ENCODE assay signal across 17 cellular contexts in the genomic region with DNA sequence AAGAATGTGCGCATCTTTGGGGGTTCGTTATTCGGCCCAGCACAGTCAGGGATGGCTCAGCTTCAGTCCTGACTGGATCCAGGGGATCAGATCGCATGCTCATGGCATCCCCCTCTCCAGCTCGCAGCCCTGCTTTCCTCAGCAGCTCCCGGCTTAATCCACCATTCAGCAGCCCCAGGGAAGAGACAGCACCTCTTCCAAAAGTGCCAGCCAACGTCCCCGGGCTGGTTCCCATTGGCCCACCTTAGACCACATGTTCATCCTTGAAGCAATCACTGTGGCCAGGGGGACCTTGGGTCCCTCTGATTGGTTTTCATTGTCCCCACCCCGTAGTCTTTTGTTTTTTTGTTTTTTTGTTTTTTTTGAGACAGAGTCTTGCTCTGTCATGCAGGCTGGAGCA.
DNase-seq lines count a peak whose midpoint lies in the region; ATAC-seq, FAIRE-seq and TF ChIP-seq lines count a peak whose summit lies in the region.
"Had no signal": no experiment of that assay in that cellular context is flagged by ENCODE, and none has a peak within 500 bp of the region (broad histone marks: within the 10 kb centered on the region; RNA-seq: fewer than 3 reads in every experiment).

No MANE protein-coding gene starts in this region.

- H4K5ac ChIP-seq in mesendoderm (ENCODE audit: low read length): no peak overlapping the region

- no peak overlapping the region for H2AK5ac ChIP-seq in mesendoderm (ENCODE audit: low read length)

- intact Hi-C loops in K562 (cut with micrococcal nuclease): no loop called here
- intact Hi-C loops in upper lobe of right lung (cut with DNase I): no loop called here

- no peak overlapping the region for H2BK120ac ChIP-seq in mesendoderm (ENCODE audit: low read depth, low read length)

- no peak for TF ChIP-seq RAD21 in K562 (CRISPR knock-in tag; conservative IDR thresholded peaks at IDR 0.05 in 1 of 2, IDR thresholded peaks at IDR 0.05 in 1 of 2)

- no peak overlapping the region for H3K27ac Mint-ChIP-seq in mesothelial cell of epicardium
- H3K27ac Mint-ChIP-seq: B cell; CD8-positive, alpha-beta T cell; HFFc6 had no signal

- peaks cover 0 to 4% of the 10 kb centered on the region in 2 experiments; a peak in 1 of 5 replicates for H3K4me1 ChIP-seq in K562 (replicated peaks in 1 of 2; ENCODE audit: control insufficient read depth in 2 of 2, insufficient read depth in 2 of 2, low read length in 2 of 2)
- no peaks in the 10 kb centered on the region for H3K4me1 ChIP-seq in mesendoderm (ENCODE audit: control insufficient read depth, low read depth, low read length)
- no peaks in the 10 kb centered on the region for H3K4me1 ChIP-seq in upper lobe of right lung
- H3K4me1 ChIP-seq: BLaER1 treated with 17β-estradiol and CSF1 and Interleukin-3, amounts not matched to agents 10 nM and 100 nM had no signal

- TF ChIP-seq CTCF in K562 (IDR thresholded peaks at IDR 0.05 in 2 of 3, conservative IDR thresholded peaks at IDR 0.05 in 1 of 3; ENCODE audit: insufficient read depth in 2 of 3, low read depth in 1 of 3, low read length in 3 of 3) (no peak), upper lobe of right lung (IDR thresholded peaks at IDR 0.05) (no peak), mesothelial cell of epicardium (IDR thresholded peaks at IDR 0.05; ENCODE audit: unreplicated experiment) (no peak)

- H3K79me1 ChIP-seq in mesendoderm (ENCODE audit: low read length): no peaks in the 10 kb centered on the region

- H3K9me3 ChIP-seq in K562 (replicated peaks; ENCODE audit: control insufficient read depth, insufficient read depth, low read depth, low read length) (no peaks in the 10 kb centered on the region), upper lobe of right lung (no peaks in the 10 kb centered on the region)

- H3K4ac ChIP-seq in mesendoderm (ENCODE audit: low read depth, low read length): no peak overlapping the region

- no peak for TF ChIP-seq POLR2A in K562 (conservative IDR thresholded peaks at IDR 0.05)

- BruUV-seq in K562 (replicated peaks; lab: Mats Ljungman, UMichigan): no TSS peak

- CTCF ChIA-PET in K562 (lab: Yijun Ruan, JAX; ENCODE audit: low intra/inter-chr PET ratio): no interaction called here

- H3K79me2 ChIP-seq in K562 (ENCODE audit: control insufficient read depth, insufficient read depth, low read length): no peaks in the 10 kb centered on the region
- H3K79me2 ChIP-seq in mesendoderm (ENCODE audit: control insufficient read depth, insufficient read depth, low read length): no peaks in the 10 kb centered on the region

- no peak overlapping the region for H2BK15ac ChIP-seq in mesendoderm (replicated peaks; ENCODE audit: low read depth)

- H3K4me1 Mint-ChIP-seq in mesothelial cell of epicardium: no peaks in the 10 kb centered on the region
- H3K4me1 Mint-ChIP-seq: B cell had no signal

- peaks cover 3% of the 10 kb centered on the region for H3K9me3 Mint-ChIP-seq in mesothelial cell of epicardium
- H3K9me3 Mint-ChIP-seq: CD8-positive, alpha-beta T cell; HFFc6 had no signal

- no peak overlapping the region for H4K8ac ChIP-seq in mesendoderm (ENCODE audit: low read depth, low read length)

- peak; percentile 48 for DNase-seq in H7
- no peak for DNase-seq in K562 (ENCODE audit: extremely low read depth in 1 of 4, low spot score in 3 of 4)
- DNase-seq in mesendoderm: peak; percentile 36
- peak; percentile 29 for DNase-seq in upper lobe of right lung
- DNase-seq in NCI-H2227 treated with DMSO at 0.1 percent for 48 hours (lab: John Stamatoyannopoulos, UW): no peak
- DNase-seq in SKM-1 (lab: John Stamatoyannopoulos, UW; ENCODE audit: unreplicated experiment): no peak
- no peak for DNase-seq in mesothelial cell of epicardium (ENCODE audit: low spot score in 2 of 2, unreplicated experiment in 2 of 2)
- DNase-seq: Calu3; CD8-positive, alpha-beta T cell; DMS79 treated with DMSO at 0.1 percent for 48 hours; HFFc6; IMR-90 had no signal

- H3K27me3 Mint-ChIP-seq in mesothelial cell of epicardium (ENCODE audit: low read depth): no peaks in the 10 kb centered on the region

- H3K4me2 ChIP-seq in K562 (ENCODE audit: insufficient read depth, low read length) (no peak overlapping the region), mesendoderm (ENCODE audit: low read length) (no peak overlapping the region)
- H3K4me2 ChIP-seq: BLaER1 treated with 17β-estradiol and CSF1 and Interleukin-3, amounts not matched to agents 10 nM and 100 nM had no signal

- H3K27me3 ChIP-seq in H7 (ENCODE audit: control insufficient read depth, insufficient read depth, low read length) (no peaks in the 10 kb centered on the region), K562 (ENCODE audit: control insufficient read depth in 2 of 2, insufficient read depth in 2 of 2, low read length in 2 of 2) (peaks cover 36 to 54% of the 10 kb centered on the region in 2 experiments), mesendoderm (ENCODE audit: insufficient read depth, low read length, poor library complexity) (no peaks in the 10 kb centered on the region), upper lobe of right lung (no peaks in the 10 kb centered on the region)
- H3K27me3 ChIP-seq: BLaER1 treated with 17β-estradiol and CSF1 and Interleukin-3, amounts not matched to agents 10 nM and 100 nM had no signal

- H3K18ac ChIP-seq in mesendoderm (ENCODE audit: low read length): no peak overlapping the region

- H3K36me3 ChIP-seq in H7 (replicated peaks; ENCODE audit: control insufficient read depth, insufficient read depth, low read length): no peaks in the 10 kb centered on the region
- no peaks in the 10 kb centered on the region for H3K36me3 ChIP-seq in K562 (ENCODE audit: control insufficient read depth, insufficient read depth, low read length)
- no peaks in the 10 kb centered on the region for H3K36me3 ChIP-seq in mesendoderm (ENCODE audit: control insufficient read depth, insufficient read depth, low read length)
- H3K36me3 ChIP-seq in upper lobe of right lung: no peaks in the 10 kb centered on the region
- H3K36me3 ChIP-seq: BLaER1 treated with 17β-estradiol and CSF1 and Interleukin-3, amounts not matched to agents 10 nM and 100 nM had no signal

- POLR2A ChIA-PET in K562 (lab: Yijun Ruan, JAX): no interaction called here

- no peak overlapping the region for H3K9ac ChIP-seq in K562 (ENCODE audit: insufficient read depth in 1 of 2, low read depth in 2 of 2, low read length in 2 of 2)
- no peak overlapping the region for H3K9ac ChIP-seq in mesendoderm (ENCODE audit: low read length)
- H3K9ac ChIP-seq: BLaER1 treated with 17β-estradiol and CSF1 and Interleukin-3, amounts not matched to agents 10 nM and 100 nM had no signal

- no peak overlapping the region for H2BK5ac ChIP-seq in mesendoderm (ENCODE audit: low read length)

- no peak overlapping the region for H3K56ac ChIP-seq in mesendoderm (ENCODE audit: low read length)

- no peak overlapping the region for H2AFZ ChIP-seq in K562 (ENCODE audit: low read depth, low read length)

- no peaks in the 10 kb centered on the region for H4K20me1 ChIP-seq in K562 (replicated peaks; ENCODE audit: control insufficient read depth, insufficient read depth, low read length)
- H4K20me1 ChIP-seq: BLaER1 treated with 17β-estradiol and CSF1 and Interleukin-3, amounts not matched to agents 10 nM and 100 nM had no signal

- H3K23ac ChIP-seq in mesendoderm (ENCODE audit: low read length): no peak overlapping the region

- no peak for FAIRE-seq in K562 (lab: Jason Lieb, UNC)
- FAIRE-seq: GM12878 had no signal

- peaks cover 3% of the 10 kb centered on the region for H3K36me3 Mint-ChIP-seq in mesothelial cell of epicardium
- H3K36me3 Mint-ChIP-seq: CD8-positive, alpha-beta T cell had no signal

- H3K9me1 ChIP-seq in K562 (ENCODE audit: control insufficient read depth, insufficient read depth, low read length): no peaks in the 10 kb centered on the region

- WGBS in K562 (ENCODE audit: insufficient coverage, low coverage, missing lambda C conversion rate): 0% methylated on average over 9 of the region's 9 CpGs
- no CpG with 5 or more reads among the region's 9 CpGs for WGBS in mesendoderm (ENCODE audit: extremely low coverage, insufficient coverage, low lambda C conversion rate)

- in situ Hi-C loops in K562 (cut with MboI): no loop called here

- no peak overlapping the region for H3K4me3 ChIP-seq in H7 (ENCODE audit: insufficient read depth, low read depth, low read length)
- no peak overlapping the region for H3K4me3 ChIP-seq in K562
- no peak overlapping the region for H3K4me3 ChIP-seq in mesendoderm (ENCODE audit: low read length)
- H3K4me3 ChIP-seq in upper lobe of right lung: no peak overlapping the region
- H3K4me3 ChIP-seq: BLaER1 treated with 17β-estradiol and CSF1 and Interleukin-3, amounts not matched to agents 10 nM and 100 nM; GM12878 had no signal

- no peak for TF ChIP-seq EP300 in K562 (IDR thresholded peaks at IDR 0.05; ENCODE audit: low read length)

- H3K27ac ChIP-seq in K562 (ENCODE audit: extremely low read depth, low read depth, low read length): no peak overlapping the region
- no peak overlapping the region for H3K27ac ChIP-seq in mesendoderm (ENCODE audit: low read depth, low read length)
- no peak overlapping the region for H3K27ac ChIP-seq in upper lobe of right lung
- H3K27ac ChIP-seq: BLaER1 treated with 17β-estradiol and CSF1 and Interleukin-3, amounts not matched to agents 10 nM and 100 nM; HL-60 had no signal

- H3K4me3 Mint-ChIP-seq in mesothelial cell of epicardium: no peak overlapping the region
- H3K4me3 Mint-ChIP-seq: B cell; CD8-positive, alpha-beta T cell; HFFc6 had no signal

- ATAC-seq in K562: peak; percentile 28; the same call in 2 of the 3 replicates
- no peak for ATAC-seq in upper lobe of right lung
- ATAC-seq: CD8-positive, alpha-beta T cell; GM12878; HCT116 had no signal

Comparison
In these comparisons a context has a peak if more than half of its experiments do, and no peak if none do; other contexts are left out.
1. DNase-seq: peak in H7 (single experiment), mesendoderm (single experiment) and upper lobe of right lung (single experiment); none in K562 (0 of 4), NCI-H2227 treated with DMSO at 0.1 percent for 48 hours (single experiment), SKM-1 (single experiment) and mesothelial cell of epicardium (0 of 2).